In genomic region chr11:116840746-116841296, GRCh38 we compare ENCODE assay signal across 16 cellular contexts. TPM values are rescaled to one million over a fixed set of nuclear protein-coding genes. Genes with fewer than 3 reads are reported as not detected.
DNase-seq lines count a peak whose midpoint lies in the region; ATAC-seq and TF ChIP-seq lines count a peak whose summit lies in the region.
"Had no signal": no experiment of that assay in that cellular context is flagged by ENCODE, and none has a peak within 500 bp of the region (broad histone marks: within the 10 kb centered on the region; RNA-seq: fewer than 3 reads in every experiment).

No MANE protein-coding gene starts in this region.

- CTCF ChIA-PET in Caco-2 (lab: Charles Lee) (interaction anchor here (1.1 to 1.3 kb wide), 3 partner anchors 11 to 53 kb away, joined by 3 to 4 read pairs (median 3); partner anchors contain the start of genes APOA5, APOC3 and ZPR1), HEK293 (lab: Yijun Ruan, JAX) (interaction anchor here (0.6 to 1.4 kb wide), 3 partner anchors 41 to 265 kb away, joined by 3 to 5 read pairs (median 4); no protein-coding TSS in a partner anchor), A673 (lab: Charles Lee) (no interaction called here)

- H3K36me3 Mint-ChIP-seq in Caco-2 (ENCODE audit: insufficient read depth, unreplicated experiment), result peaks cover 54% of the 10 kb centered on the region

- no peak for DNase-seq in Caco-2
- peak; percentile 85 for DNase-seq in left lobe of liver (ENCODE audit: low spot score)
- DNase-seq in sigmoid colon, result peak; percentile 51
- DNase-seq in A673 (ENCODE audit: low spot score), result no peak
- DNase-seq in NOMO-1 (lab: John Stamatoyannopoulos, UW; ENCODE audit: unreplicated experiment in 2 of 2), result no peak
- DNase-seq in OCI-M1 (lab: John Stamatoyannopoulos, UW), result no peak
- DNase-seq: NCI-H1092; NCI-H1694; NCI-H345; NCI-H526 treated with DMSO at 0.1 percent for 48 hours; NK-92 treated with Interleukin-12 subunit alpha and Interleukin-12 subunit beta, amount 100 ng/mL, for 24 hours had no signal

- H3K4me1 ChIP-seq in Caco-2, result peaks cover 81% of the 10 kb centered on the region
- no peaks in the 10 kb centered on the region for H3K4me1 ChIP-seq in HEK293 (ENCODE audit: control insufficient read depth, insufficient read depth, low read length)
- peaks cover 0 to 8% (median 5%) of the 10 kb centered on the region in 4 donors for H3K4me1 ChIP-seq in sigmoid colon
- H3K4me1 ChIP-seq in A673 (ENCODE audit: insufficient read depth, low read length, poor library complexity, severe bottlenecking), result no peaks in the 10 kb centered on the region

- H3K36me3 ChIP-seq in Caco-2 (ENCODE audit: control insufficient read depth, insufficient read depth, low read length), result peaks cover 9% of the 10 kb centered on the region; the same call in 1 of the 2 replicates
- peaks cover 0 to 26% of the 10 kb centered on the region in 2 experiments; a peak in 1 of 3 replicates for H3K36me3 ChIP-seq in HEK293 (ENCODE audit: control insufficient read depth in 2 of 2, insufficient read depth in 1 of 2, low read length in 2 of 2)
- H3K36me3 ChIP-seq in sigmoid colon, result peaks cover 8 to 29% (median 17%) of the 10 kb centered on the region in 4 donors
- H3K36me3 ChIP-seq in A673 (ENCODE audit: insufficient read depth, low read length, poor library complexity, severe bottlenecking), result peaks cover 24% of the 10 kb centered on the region

- ATAC-seq in left lobe of liver, result peak; percentile 53

- POLR2A ChIA-PET in Caco-2 (lab: Charles Lee) (interaction anchor here (0.6 kb wide), 1 partner anchor 65 kb away, joined by 10 read pairs; no protein-coding TSS in a partner anchor), HEK293 (lab: Yijun Ruan, JAX) (no interaction called here), A673 (lab: Charles Lee; ENCODE audit: low non-redundant PET) (no interaction called here)

- no peaks in the 10 kb centered on the region for H3K27me3 ChIP-seq in Caco-2 (replicated peaks; ENCODE audit: control insufficient read depth, insufficient read depth, low read length)
- H3K27me3 ChIP-seq in sigmoid colon, result no peaks in the 10 kb centered on the region
- H3K27me3 ChIP-seq in A673 (replicated peaks; ENCODE audit: insufficient read depth, low read depth, low read length, poor library complexity), result no peaks in the 10 kb centered on the region

- TF ChIP-seq POLR2A in sigmoid colon (IDR thresholded peaks at IDR 0.05), result no peak

- BruUV-seq in Caco-2 (replicated peaks; lab: Mats Ljungman, UMichigan) (no TSS peak), A673 (replicated peaks; lab: Mats Ljungman, UMichigan) (no TSS peak)

- no peaks in the 10 kb centered on the region for H3K9me3 Mint-ChIP-seq in Caco-2 (ENCODE audit: unreplicated experiment)

- H3K4me3 ChIP-seq in Caco-2 (ENCODE audit: low read depth, low read length), result no peak overlapping the region
- no peak overlapping the region for H3K4me3 ChIP-seq in HEK293 (ENCODE audit: low read depth, low read length)
- no peak overlapping the region for H3K4me3 ChIP-seq in sigmoid colon
- H3K4me3 ChIP-seq in A673 (ENCODE audit: low read depth, low read length, poor library complexity, severe bottlenecking), result no peak overlapping the region
- H3K4me3 ChIP-seq: GM23248, SK-N-MC had no signal

- TF ChIP-seq EP300 in sigmoid colon (IDR thresholded peaks at IDR 0.05), result no peak

- H3K9me3 ChIP-seq in Caco-2, result no peaks in the 10 kb centered on the region
- H3K9me3 ChIP-seq in HEK293 (ENCODE audit: control insufficient read depth, insufficient read depth, low read depth, low read length), result no peaks in the 10 kb centered on the region
- no peaks in the 10 kb centered on the region for H3K9me3 ChIP-seq in sigmoid colon
- no peaks in the 10 kb centered on the region for H3K9me3 ChIP-seq in A673 (ENCODE audit: low read depth, low read length, poor library complexity, severe bottlenecking)

- WGBS in sigmoid colon, 2 donors, result 82 to 84% methylated on average over 9 of the region's 9 CpGs

- intact Hi-C loops in Caco-2 (cut with micrococcal nuclease; ENCODE audit: unreplicated experiment), result no loop called here
- intact Hi-C loops in sigmoid colon (cut with DNase I), result no loop called here
- intact Hi-C loops in A673 (cut with micrococcal nuclease; ENCODE audit: unreplicated experiment), result no loop called here

- no peaks in the 10 kb centered on the region for H3K27me3 Mint-ChIP-seq in Caco-2 (ENCODE audit: insufficient read depth, unreplicated experiment)

- H3K27ac Mint-ChIP-seq in Caco-2 (ENCODE audit: unreplicated experiment), result peak overlapping the region; percentile 27

- peaks cover 61% of the 10 kb centered on the region for H3K4me1 Mint-ChIP-seq in Caco-2 (ENCODE audit: low read depth, unreplicated experiment)

- H3K27ac ChIP-seq in HEK293 (ENCODE audit: extremely low read depth, low read depth, low read length) (no peak overlapping the region), sigmoid colon (no peak overlapping the region), A673 (ENCODE audit: low read depth, low read length, poor library complexity, severe bottlenecking) (no peak overlapping the region)
- H3K27ac ChIP-seq: GM23248, SK-N-MC had no signal

- no peak for TF ChIP-seq CTCF in Caco-2 (IDR thresholded peaks at IDR 0.05; ENCODE audit: insufficient read depth in 1 of 2, low read depth in 1 of 2, low read length in 1 of 2, severe bottlenecking in 1 of 2, unreplicated experiment in 1 of 2)
- TF ChIP-seq CTCF in HEK293 (tag by site-specific recombination; IDR thresholded peaks at IDR 0.05), result no peak
- TF ChIP-seq CTCF in sigmoid colon (IDR thresholded peaks at IDR 0.05), result no peak
- TF ChIP-seq CTCF in A673 (conservative IDR thresholded peaks at IDR 0.05; ENCODE audit: low read depth, low read length), result no peak

- no peak overlapping the region for H3K4me3 Mint-ChIP-seq in Caco-2 (ENCODE audit: unreplicated experiment)

TF ChIP-seq in HEK293, 187 proteins besides CTCF, POLR2A, EP300 and RAD21:
- TF ChIP-seq ZBTB10 (tag by site-specific recombination; IDR thresholded peaks at IDR 0.05), result no peak
- 0 out of 2 replicates have a peak, but pooled peaks have one; percentile 10 for TF ChIP-seq ZNF335 (tag by site-specific recombination; conservative IDR thresholded peaks at IDR 0.05)
- no peak for TF ChIP-seq KLF9 (tag by site-specific recombination; IDR thresholded peaks at IDR 0.05; ENCODE audit: low read depth)

RNA-seq across cellular contexts. Expression of gene APOA1, which starts 3.4 kb away (rescaled TPM):
- total RNA-seq in Caco-2 (2022) (872 and 913 TPM in 2 replicates), left lobe of liver (9,787 TPM), sigmoid colon (under 1 TPM in 2 of 4 donors, not detected in 2; 0.54 to 0.55 TPM), A673 (2021) (0.35 and 0.43 TPM in 2 replicates)
- polyA plus RNA-seq in sigmoid colon, result 1 to 10 TPM in 2 of 3 donors, under 1 TPM in 1; 0.32 to 3.0 (median 2.8) TPM
- total RNA-seq: GM23248 had no signal
- polyA plus RNA-seq: BJ had no signal

RNA-seq across cellular contexts. Expression of gene APOC3, which starts 11.1 kb away (rescaled TPM):
- total RNA-seq in Caco-2 (2022) (103 and 128 TPM in 2 replicates), left lobe of liver (11,492 TPM), sigmoid colon (not detected), A673 (2021) (not detected in 2 replicates)
- 1 to 10 TPM in 1 of 3 donors, under 1 TPM in 1, not detected in 1; 0.19 to 4.4 TPM for polyA plus RNA-seq in sigmoid colon
- total RNA-seq: GM23248, HT1080 had no signal
- polyA plus RNA-seq: BJ, GM23248 had no signal

RNA-seq across cellular contexts. Expression of gene APOA4, which starts 17.7 kb away (rescaled TPM):
- total RNA-seq in Caco-2 (2022) (1.8 and 3.3 TPM in 2 replicates), left lobe of liver (102 TPM), sigmoid colon (not detected), A673 (2021) (not detected in 2 replicates)
- 1 to 10 TPM in 2 of 3 donors, under 1 TPM in 1; 0.04 to 5.3 (median 3.0) TPM for polyA plus RNA-seq in sigmoid colon
- total RNA-seq: GM23248, HT1080 had no signal
- polyA plus RNA-seq: BJ, GM23248 had no signal

RNA-seq across cellular contexts. Expression of gene APOA5, which starts 49.1 kb away (rescaled TPM):
- total RNA-seq in Caco-2 (2022), result 1.5 and 2.5 TPM in 2 replicates
- 757 TPM for total RNA-seq in left lobe of liver
- not detected for total RNA-seq in sigmoid colon
- not detected for polyA plus RNA-seq in sigmoid colon
- total RNA-seq in A673 (2021), result not detected in 2 replicates
- total RNA-seq: GM23248, HT1080 had no signal
- polyA plus RNA-seq: BJ, GM23248 had no signal

RNA-seq across cellular contexts. Expression of gene ZPR1, which starts 53.0 kb away (rescaled TPM):
- total RNA-seq in Caco-2 (2022), result 168 and 194 TPM in 2 replicates
- 53.4 TPM for total RNA-seq in left lobe of liver
- total RNA-seq in sigmoid colon, result 10 to 100 TPM; 14.7 to 28.6 (median 21.0) TPM
- polyA plus RNA-seq in sigmoid colon, result 10 to 100 TPM; 16.8 to 22.5 (median 17.3) TPM
- total RNA-seq in A673 (2021), result 100 and 109 TPM in 2 replicates

Comparison
In these comparisons a context has a peak if more than half of its experiments do, and no peak if none do; other contexts are left out.
1. DNase-seq: peak in left lobe of liver (single experiment) and sigmoid colon (single experiment); none in Caco-2 (0 of 2), A673 (single experiment), NOMO-1 (0 of 2) and OCI-M1 (single experiment).
2. RNA of gene APOA1, which starts 3.4 kb away (total RNA-seq): 9,787 TPM in left lobe of liver (single experiment) and 872 to 913 TPM in Caco-2; 0.54 to 0.55 TPM in sigmoid colon and 0.35 to 0.43 TPM in A673; every median in the first group is over 100 times any median in the second.
3. RNA of gene APOC3, which starts 11.1 kb away (total RNA-seq): 11,492 TPM in left lobe of liver (single experiment) and 103 to 128 TPM in Caco-2; not detected in sigmoid colon and not detected in A673; every median in the first group is over 100 times any median in the second.
4. RNA of gene APOA4, which starts 17.7 kb away (total RNA-seq): 102 TPM in left lobe of liver (single experiment); 1.8 to 3.3 TPM in Caco-2, not detected in sigmoid colon and not detected in A673; every median in the first group is over 10 times any median in the second.